Comparison of ENCODE assay signal across 8 cellular contexts in genomic region chr14:95431199-95432145, GRCh38.
A peak's percentile ranks its signal among the peaks of the same experiment; 100 is the strongest.
DNase-seq lines count a peak whose midpoint lies in the region; ATAC-seq and TF ChIP-seq lines count a peak whose summit lies in the region.

No MANE protein-coding gene starts in this region.

- H3K14ac ChIP-seq in mesenchymal stem cell (ENCODE audit: low read length in 2 of 2), result no peak overlapping the region

- H3K9me3 ChIP-seq in Loucy (ENCODE audit: insufficient read depth, low read depth, low read length) (no peaks in the 10 kb centered on the region), mesenchymal stem cell (ENCODE audit: control insufficient read depth, low read length) (no peaks in the 10 kb centered on the region)

- no peak overlapping the region for H4K8ac ChIP-seq in mesenchymal stem cell (ENCODE audit: low read length)

- no peaks in the 10 kb centered on the region for H3K79me2 ChIP-seq in Loucy (ENCODE audit: insufficient read depth, low read length)

- H3K4me3 ChIP-seq in Loucy (ENCODE audit: low read length, poor library complexity, severe bottlenecking), result no peak overlapping the region
- no peak overlapping the region for H3K4me3 ChIP-seq in mesenchymal stem cell (ENCODE audit: insufficient read depth in 1 of 2, low read depth in 1 of 2, low read length in 2 of 2)

- H3K9ac ChIP-seq in Loucy (ENCODE audit: low read depth, low read length, poor library complexity, severe bottlenecking) (no peak overlapping the region), mesenchymal stem cell (ENCODE audit: low read length) (peak overlapping the region; percentile 62)

- peak overlapping the region in 1 of 2 experiments; percentile 11 for H2BK12ac ChIP-seq in mesenchymal stem cell (ENCODE audit: low read length in 2 of 2)

- H2BK120ac ChIP-seq in mesenchymal stem cell (ENCODE audit: low read depth, low read length), result no peak overlapping the region

- H3K36me3 ChIP-seq in Loucy (ENCODE audit: insufficient read depth, low read length) (no peaks in the 10 kb centered on the region), mesenchymal stem cell (ENCODE audit: control insufficient read depth in 1 of 2, insufficient read depth in 2 of 2, low read depth in 1 of 2, low read length in 2 of 2) (peaks cover 2 to 85% of the 10 kb centered on the region in 2 experiments)

- H2BK15ac ChIP-seq in mesenchymal stem cell (ENCODE audit: low read depth, poor library complexity, severe bottlenecking), result no peak overlapping the region

- no peak overlapping the region for H2BK5ac ChIP-seq in mesenchymal stem cell (ENCODE audit: low read depth, low read length, poor library complexity, severe bottlenecking)

- H3K36me3 Mint-ChIP-seq in chondrocyte (ENCODE audit: low read depth), result peaks cover 25% of the 10 kb centered on the region

- H3F3A ChIP-seq in Loucy (ENCODE audit: low read depth), result no peaks in the 10 kb centered on the region

- H2AK5ac ChIP-seq in mesenchymal stem cell (ENCODE audit: low read length, severe bottlenecking), result peak overlapping the region; percentile 81

- H4K91ac ChIP-seq in mesenchymal stem cell (ENCODE audit: low read length), result no peak overlapping the region

- H3K27me3 ChIP-seq in Loucy (ENCODE audit: insufficient read depth, low read length, poor library complexity, severe bottlenecking) (no peaks in the 10 kb centered on the region), mesenchymal stem cell (ENCODE audit: control insufficient read depth in 1 of 2, insufficient read depth in 1 of 2, low read length in 2 of 2) (no peaks in the 10 kb centered on the region)

- peaks cover 10% of the 10 kb centered on the region for H3K9me3 Mint-ChIP-seq in chondrocyte (ENCODE audit: low read depth)

- peak overlapping the region; percentile 53 for H3K27ac Mint-ChIP-seq in chondrocyte (ENCODE audit: unreplicated experiment)

- H3K4me1 ChIP-seq in Loucy (ENCODE audit: insufficient read depth, low read length, poor library complexity, severe bottlenecking), result no peaks in the 10 kb centered on the region
- H3K4me1 ChIP-seq in mesenchymal stem cell (ENCODE audit: control insufficient read depth, insufficient read depth, low read depth, low read length), result peaks cover 19% of the 10 kb centered on the region

- H3K27ac ChIP-seq in mesenchymal stem cell (ENCODE audit: low read length, poor library complexity, severe bottlenecking), result peak overlapping the region; percentile 35

- H3K4me2 ChIP-seq in Loucy (ENCODE audit: low read depth, low read length, poor library complexity, severe bottlenecking), result no peak overlapping the region
- no peak overlapping the region for H3K4me2 ChIP-seq in mesenchymal stem cell (ENCODE audit: low read length, poor library complexity, severe bottlenecking)

- no peaks in the 10 kb centered on the region for H3K79me1 ChIP-seq in mesenchymal stem cell (replicated peaks; ENCODE audit: low read length, poor library complexity, severe bottlenecking)

- no peak overlapping the region for H3K18ac ChIP-seq in mesenchymal stem cell (ENCODE audit: low read depth in 1 of 2, low read length in 2 of 2)

- no peak overlapping the region for H3K23ac ChIP-seq in mesenchymal stem cell (ENCODE audit: low read length in 2 of 2)

- H4K20me1 ChIP-seq in Loucy (ENCODE audit: insufficient read depth, low read length, poor library complexity, severe bottlenecking), result no peaks in the 10 kb centered on the region

- 73% methylated on average over 17 of the region's 17 CpGs for WGBS in mesenchymal stem cell

- DNase-seq in NCI-H510A (lab: John Stamatoyannopoulos, UW) (peak; percentile 3), NCI-H510A treated with DMSO at 0.1 percent for 48 hours (lab: John Stamatoyannopoulos, UW) (no peak), chondrocyte (ENCODE audit: low spot score) (peak; percentile 75), mesenchymal stem cell (peak; percentile 16), NCI-H1048 (lab: John Stamatoyannopoulos, UW) (no peak)

- no peak overlapping the region for H3K4me3 Mint-ChIP-seq in chondrocyte (ENCODE audit: unreplicated experiment)

- no peak overlapping the region for H3K4ac ChIP-seq in mesenchymal stem cell (ENCODE audit: low read depth in 1 of 2, low read length in 2 of 2)

- H2AFZ ChIP-seq in Loucy (ENCODE audit: low read length) (no peak overlapping the region), mesenchymal stem cell (ENCODE audit: low read depth, low read length) (no peak overlapping the region)

- H3K27me3 Mint-ChIP-seq in chondrocyte (ENCODE audit: low read depth), result no peaks in the 10 kb centered on the region

- H3K4me1 Mint-ChIP-seq in chondrocyte (ENCODE audit: low read depth), result peaks cover 21% of the 10 kb centered on the region

- peak; percentile 74 for TF ChIP-seq CTCF in Loucy (conservative IDR thresholded peaks at IDR 0.05; ENCODE audit: low read length)
- TF ChIP-seq CTCF in chondrocyte (IDR thresholded peaks at IDR 0.05), result peak; percentile 79

- ATAC-seq in HG03108 (IDR thresholded peaks at IDR 0.05; ENCODE audit: unreplicated experiment) (no peak), GM21447 (IDR thresholded peaks at IDR 0.05; ENCODE audit: unreplicated experiment) (no peak)

- no peaks in the 10 kb centered on the region for H3K9me2 ChIP-seq in Loucy (replicated peaks; ENCODE audit: low read depth, low read length)

Comparison
In these comparisons a context has a peak if more than half of its experiments do, and no peak if none do; other contexts are left out.
1. DNase-seq: peak in NCI-H510A (single experiment), chondrocyte (single experiment) and mesenchymal stem cell (single experiment); none in NCI-H510A treated with DMSO at 0.1 percent for 48 hours (single experiment) and NCI-H1048 (single experiment).